ENCODE assay signal across 20 cellular contexts in the genomic region with DNA sequence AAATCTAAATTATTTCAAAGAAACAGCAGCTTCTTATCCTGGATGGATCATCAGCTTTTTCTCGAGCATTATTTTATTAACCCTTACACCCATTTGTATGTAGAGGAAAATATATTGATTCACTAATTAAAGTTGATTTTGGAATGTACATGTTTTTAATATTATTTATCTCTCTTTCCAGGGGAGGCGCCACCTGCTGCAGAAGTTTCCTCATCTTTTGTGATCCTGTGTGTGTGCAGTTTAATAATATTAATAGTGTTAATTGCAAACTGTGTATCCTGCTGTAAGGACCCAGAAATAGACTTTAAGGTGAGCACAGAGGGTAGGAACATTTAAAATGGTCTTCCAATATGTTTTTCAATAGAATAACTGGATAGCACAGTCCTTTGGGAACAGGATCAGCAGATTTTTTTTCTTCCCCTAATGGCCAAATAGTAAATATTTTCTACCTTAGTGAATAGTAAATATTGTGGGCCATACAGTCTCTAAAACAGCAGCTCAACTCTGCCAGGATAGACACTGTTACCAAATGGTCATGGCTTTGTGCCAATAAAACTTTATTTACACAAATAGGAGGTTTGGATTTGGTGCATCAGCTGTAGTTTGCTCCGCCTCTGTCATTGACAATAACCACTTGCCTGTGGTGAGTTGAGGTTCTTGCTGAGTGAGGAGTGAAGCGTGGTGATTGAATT. TPM values are rescaled to one million over a fixed set of nuclear protein-coding genes. Genes with fewer than 3 reads are reported as not detected.
DNase-seq lines count a peak whose midpoint lies in the region; ATAC-seq and TF ChIP-seq lines count a peak whose summit lies in the region.
"Had no signal": no experiment of that assay in that cellular context is flagged by ENCODE, and none has a peak within 500 bp of the region (broad histone marks: within the 10 kb centered on the region; RNA-seq: fewer than 3 reads in every experiment).

No MANE protein-coding gene starts in this region.

- no peak overlapping the region for H3K4me3 ChIP-seq in BLaER1 treated with 17β-estradiol and CSF1 and Interleukin-3, amounts not matched to agents 10 nM and 100 nM
- no peak overlapping the region for H3K4me3 ChIP-seq in PC-3 (ENCODE audit: low read length)
- H3K4me3 ChIP-seq in right atrium auricular region, result no peak overlapping the region
- H3K4me3 ChIP-seq: A549, SJCRH30 had no signal

- TF ChIP-seq CTCF in LNCAP (IDR thresholded peaks at IDR 0.05) (peak; percentile 27; the same call in 1 of the 2 replicates), PC-3 (conservative IDR thresholded peaks at IDR 0.05; ENCODE audit: low read depth, low read length) (peak; percentile 42), right atrium auricular region (IDR thresholded peaks at IDR 0.05) (no peak)

- no peaks in the 10 kb centered on the region for H3K9me3 ChIP-seq in BLaER1 treated with 17β-estradiol and CSF1 and Interleukin-3, amounts not matched to agents 10 nM and 100 nM (replicated peaks in 1 of 11)
- H3K9me3 ChIP-seq in PC-3 (ENCODE audit: low read length) (no peaks in the 10 kb centered on the region), right atrium auricular region (no peaks in the 10 kb centered on the region)
- H3K9me3 ChIP-seq: A549, SJCRH30 had no signal

- H3K9ac ChIP-seq in BLaER1 treated with 17β-estradiol and CSF1 and Interleukin-3, amounts not matched to agents 10 nM and 100 nM, result peak overlapping the region in 1 of 11 experiments; percentile 35; a peak in 3 of 22 replicates
- no peak overlapping the region for H3K9ac ChIP-seq in PC-3 (ENCODE audit: low read length)

- intact Hi-C loops in PC-3 (cut with micrococcal nuclease), result no loop called here

- peaks cover 18 to 60% (median 36%) of the 10 kb centered on the region in 11 experiments for H3K36me3 ChIP-seq in BLaER1 treated with 17β-estradiol and CSF1 and Interleukin-3, amounts not matched to agents 10 nM and 100 nM
- H3K36me3 ChIP-seq in PC-3 (ENCODE audit: low read depth, low read length), result peaks cover 7% of the 10 kb centered on the region; the same call in 1 of the 2 replicates
- peaks cover 17% of the 10 kb centered on the region for H3K36me3 ChIP-seq in right atrium auricular region

- ATAC-seq in PC-3 (no peak), left lobe of liver (peak; percentile 48), GM18907 (IDR thresholded peaks at IDR 0.05; ENCODE audit: unreplicated experiment) (no peak), esophagus mucosa (no peak), GM21390 (IDR thresholded peaks at IDR 0.05; ENCODE audit: unreplicated experiment) (no peak)
- ATAC-seq: A549 had no signal

- peak overlapping the region in 7 of 11 experiments; percentile 31 to 96 (median 54); a peak in 13 of 22 replicates for H3K27ac ChIP-seq in BLaER1 treated with 17β-estradiol and CSF1 and Interleukin-3, amounts not matched to agents 10 nM and 100 nM
- H3K27ac ChIP-seq in PC-3 (ENCODE audit: low read length) (no peak overlapping the region), right atrium auricular region (no peak overlapping the region)
- H3K27ac ChIP-seq: A549, SJCRH30 had no signal

- POLR2A ChIA-PET in PC-3 (lab: Charles Lee; ENCODE audit: unreplicated experiment), result no interaction called here

- no peak for DNase-seq in PC-3
- DNase-seq in left lobe of liver (ENCODE audit: low spot score), result no peak
- no peak for DNase-seq in right atrium auricular region (ENCODE audit: low spot score)
- DNase-seq: CD4-positive, alpha-beta memory T cell; DMS79 treated with DMSO at 0.1 percent for 48 hours; HCEC 1CT; MM.1S; NCI-H1105; NCI-H1694 treated with DMSO at 0.1 percent for 48 hours; NCI-H446 treated with DMSO at 0.1 percent for 48 hours; NCI-H774; RPMI8226; SJCRH30; SW 1271 had no signal

- H3K9me2 ChIP-seq in PC-3 (replicated peaks; ENCODE audit: low read length), result no peaks in the 10 kb centered on the region

- no peak overlapping the region for H2AFZ ChIP-seq in PC-3 (ENCODE audit: low read length)

- no TSS peak for BruUV-seq in PC-3 (replicated peaks; lab: Mats Ljungman, UMichigan)

- peaks cover 0 to 98% (median 35%) of the 10 kb centered on the region in 11 experiments; a peak in 17 of 22 replicates for H4K20me1 ChIP-seq in BLaER1 treated with 17β-estradiol and CSF1 and Interleukin-3, amounts not matched to agents 10 nM and 100 nM
- H4K20me1 ChIP-seq in PC-3 (ENCODE audit: low read length), result peaks cover 13% of the 10 kb centered on the region; the same call in 1 of the 2 replicates

- peaks cover 26% of the 10 kb centered on the region for H3K79me2 ChIP-seq in PC-3 (ENCODE audit: low read length)

- H3F3A ChIP-seq in PC-3 (ENCODE audit: low read length, unreplicated experiment), result no peaks in the 10 kb centered on the region

- H3K4me1 ChIP-seq in BLaER1 treated with 17β-estradiol and CSF1 and Interleukin-3, amounts not matched to agents 10 nM and 100 nM, result peaks cover 38 to 68% (median 63%) of the 10 kb centered on the region in 10 experiments
- H3K4me1 ChIP-seq in PC-3 (ENCODE audit: insufficient read depth, low read length) (peaks cover 42% of the 10 kb centered on the region), right atrium auricular region (peaks cover 0 to 20% of the 10 kb centered on the region in 2 donors)

- CTCF ChIA-PET in PC-3 (lab: Charles Lee), result no interaction called here

- H3K4me2 ChIP-seq in BLaER1 treated with 17β-estradiol and CSF1 and Interleukin-3, amounts not matched to agents 10 nM and 100 nM, result peak overlapping the region in 9 of 11 experiments; percentile 23 to 96 (median 87); a peak in 16 of 22 replicates
- no peak overlapping the region for H3K4me2 ChIP-seq in PC-3 (ENCODE audit: low read length)

- H3K27me3 ChIP-seq in BLaER1 treated with 17β-estradiol and CSF1 and Interleukin-3, amounts not matched to agents 10 nM and 100 nM, result peaks cover 0 to 95% (median 4%) of the 10 kb centered on the region in 11 experiments; a peak in 9 of 22 replicates
- H3K27me3 ChIP-seq in PC-3 (ENCODE audit: low read length) (no peaks in the 10 kb centered on the region), right atrium auricular region (no peaks in the 10 kb centered on the region)
- H3K27me3 ChIP-seq: SJCRH30 had no signal

RNA-seq across cellular contexts. Expression of a gene that starts 30.6 kb away (rescaled TPM):
- total RNA-seq in PC-3 (2014; rRNA removed), result 9.0 and 16.0 TPM in 2 replicates
- 12.7 TPM for total RNA-seq in left lobe of liver
- total RNA-seq in esophagus mucosa, result 17.5 TPM
- 10 to 100 TPM; 39.2 to 54.1 TPM for total RNA-seq in right atrium auricular region

Comparison
In these comparisons a context has a peak if more than half of its experiments do, and no peak if none do; other contexts are left out.
1. H3K27ac ChIP-seq: peak in BLaER1 treated with 17β-estradiol and CSF1 and Interleukin-3, amounts not matched to agents 10 nM and 100 nM (7 of 11); none in PC-3 (single experiment) and right atrium auricular region (0 of 2).
2. CTCF ChIP-seq: peak in LNCAP (single experiment) and PC-3 (single experiment); none in right atrium auricular region (0 of 2).